ENCODE assay signal across 13 cellular contexts in genomic region chr12:89135976-89136634, GRCh38.
DNase-seq lines count a peak whose midpoint lies in the region; ATAC-seq and TF ChIP-seq lines count a peak whose summit lies in the region.
"Had no signal": no experiment of that assay in that cellular context is flagged by ENCODE, and none has a peak within 500 bp of the region (broad histone marks: within the 10 kb centered on the region; RNA-seq: fewer than 3 reads in every experiment).

No MANE protein-coding gene starts in this region.

- H3K27ac ChIP-seq in left ventricle myocardium inferior (replicated peaks) = no peak overlapping the region
- H3K27ac ChIP-seq: ovary had no signal

- no peak overlapping the region for H3K4me3 ChIP-seq in left ventricle myocardium inferior
- H3K4me3 ChIP-seq: ovary had no signal

- intact Hi-C loops in left ventricle myocardium inferior (cut with micrococcal nuclease) = no loop called here

- no peaks in the 10 kb centered on the region for H3K9me3 ChIP-seq in left ventricle myocardium inferior (replicated peaks)
- H3K9me3 ChIP-seq: ovary had no signal

- DNase-seq in ELR (ENCODE audit: low read depth) (peak; percentile 87), SKM-1 (lab: John Stamatoyannopoulos, UW; ENCODE audit: unreplicated experiment) (peak; percentile 16), hepatic stellate cell (ENCODE audit: low spot score) (peak; percentile 3), HuH-7 (ENCODE audit: low spot score) (no peak), NCI-H774 (lab: John Stamatoyannopoulos, UW) (no peak), left ventricle myocardium inferior (no peak)
- DNase-seq: activated gamma-delta T cell treated with Interleukin-2 at 50 U/mL for 16 hours; effector memory CD8-positive, alpha-beta T cell; kidney; NCI-H446; ovary had no signal

- no peaks in the 10 kb centered on the region for H3K36me3 ChIP-seq in left ventricle myocardium inferior
- H3K36me3 ChIP-seq: ovary had no signal

- H3K27me3 ChIP-seq in left ventricle myocardium inferior (ENCODE audit: low read depth) = no peaks in the 10 kb centered on the region
- H3K27me3 ChIP-seq: ovary had no signal

- ATAC-seq in HG03442 (IDR thresholded peaks at IDR 0.05; ENCODE audit: unreplicated experiment) (peak; percentile 49), GM19395 (IDR thresholded peaks at IDR 0.05; ENCODE audit: unreplicated experiment) (no peak)
- ATAC-seq: effector memory CD8-positive, alpha-beta T cell had no signal

- peaks cover 30% of the 10 kb centered on the region for H3K4me1 ChIP-seq in left ventricle myocardium inferior

- no peak for TF ChIP-seq CTCF in left ventricle myocardium inferior (IDR thresholded peaks at IDR 0.05; ENCODE audit: borderline replicate concordance)

Comparison
In these comparisons a context has a peak if more than half of its experiments do, and no peak if none do; other contexts are left out.
1. DNase-seq: peak in ELR (single experiment), SKM-1 (single experiment) and hepatic stellate cell (single experiment); none in HuH-7 (single experiment), NCI-H774 (single experiment) and left ventricle myocardium inferior (single experiment).